Comparison of ENCODE assay signal across 16 cellular contexts in genomic region chr18:23583071-23583865, GRCh38. TPM values are rescaled to one million over a fixed set of nuclear protein-coding genes. Genes with fewer than 3 reads are reported as not detected.
DNase-seq lines count a peak whose midpoint lies in the region; ATAC-seq, FAIRE-seq and TF ChIP-seq lines count a peak whose summit lies in the region.
"Had no signal": no experiment of that assay in that cellular context is flagged by ENCODE, and none has a peak within 500 bp of the region (broad histone marks: within the 10 kb centered on the region; RNA-seq: fewer than 3 reads in every experiment).

No MANE protein-coding gene starts in this region.

- no peaks in the 10 kb centered on the region for H3K36me3 ChIP-seq in GM23338 (ENCODE audit: insufficient read depth)
- peaks cover 0 to under 1% of the 10 kb centered on the region in 2 experiments; a peak in 1 of 4 replicates for H3K36me3 ChIP-seq in GM12878 (ENCODE audit: control insufficient read depth in 2 of 2, insufficient read depth in 2 of 2, low read length in 1 of 2)
- H3K36me3 ChIP-seq in left lung = peaks cover 0 to 8% of the 10 kb centered on the region in 2 donors
- H3K36me3 ChIP-seq: ovary had no signal

- no peak for ATAC-seq in GM23338
- no peak for ATAC-seq in GM12878
- ATAC-seq in left lung = no peak
- no peak for ATAC-seq in stimulated activated effector memory CD8-positive, alpha-beta T cell treated with anti-CD3 and anti-CD28 coated beads, Interleukin-12 subunit alpha, Interleukin-12 subunit beta, amount 100 ng/mL, for 72 hours
- no peak for ATAC-seq in HG03139 (IDR thresholded peaks at IDR 0.05; ENCODE audit: unreplicated experiment)
- ATAC-seq: stimulated activated naive B cell treated with anti-CD40 and anti-IgM and Interleukin-4, amounts not matched to agents 10 μg/mL and 1 μg/mL and 100 μg/mL, for 72 hours had no signal

- peak overlapping the region; percentile 99; the same call in 1 of the 2 replicates for H3K4me2 ChIP-seq in GM23338
- peak overlapping the region; percentile 45 for H3K4me2 ChIP-seq in GM12878 (ENCODE audit: control insufficient read depth, insufficient read depth)

- TF ChIP-seq RAD21 in GM12878 (IDR thresholded peaks at IDR 0.05; ENCODE audit: insufficient read depth, low read depth, low read length) = no peak

- H3K27ac Mint-ChIP-seq in GM23338 = peak overlapping the region; percentile 8; the same call in 1 of the 2 replicates
- H3K27ac Mint-ChIP-seq in stimulated activated effector memory CD8-positive, alpha-beta T cell treated with anti-CD3 and anti-CD28 coated beads, Interleukin-12 subunit alpha, Interleukin-12 subunit beta, amount 100 ng/mL, for 72 hours = peak overlapping the region; percentile 49
- H3K27ac Mint-ChIP-seq: stimulated activated naive B cell treated with anti-CD40 and anti-IgM and Interleukin-4, amounts not matched to agents 10 μg/mL and 1 μg/mL and 100 μg/mL, for 72 hours had no signal

- no peaks in the 10 kb centered on the region; the same call in 2 of the 3 replicates for H3K9me3 Mint-ChIP-seq in GM23338
- H3K9me3 Mint-ChIP-seq in stimulated activated effector memory CD8-positive, alpha-beta T cell treated with anti-CD3 and anti-CD28 coated beads, Interleukin-12 subunit alpha, Interleukin-12 subunit beta, amount 100 ng/mL, for 72 hours = no peaks in the 10 kb centered on the region
- H3K9me3 Mint-ChIP-seq: stimulated activated naive B cell treated with anti-CD40 and anti-IgM and Interleukin-4, amounts not matched to agents 10 μg/mL and 1 μg/mL and 100 μg/mL, for 72 hours had no signal

- H3K27me3 ChIP-seq in GM23338 (ENCODE audit: insufficient read depth) = no peaks in the 10 kb centered on the region; the same call in 1 of the 2 replicates
- H3K27me3 ChIP-seq in GM12878 (replicated peaks in 1 of 2; ENCODE audit: control insufficient read depth in 2 of 2, insufficient read depth in 2 of 2, low read length in 1 of 2) = no peaks in the 10 kb centered on the region
- no peaks in the 10 kb centered on the region for H3K27me3 ChIP-seq in left lung
- H3K27me3 ChIP-seq: ovary had no signal

- no TSS peak for BruUV-seq in GM12878 (replicated peaks; lab: Mats Ljungman, UMichigan)

- peaks cover 9% of the 10 kb centered on the region for H3K27me3 Mint-ChIP-seq in GM23338 (ENCODE audit: insufficient read depth, low read depth, poor library complexity)
- H3K27me3 Mint-ChIP-seq: stimulated activated naive B cell treated with anti-CD40 and anti-IgM and Interleukin-4, amounts not matched to agents 10 μg/mL and 1 μg/mL and 100 μg/mL, for 72 hours had no signal

- H3K9me3 ChIP-seq in GM12878 (replicated peaks; ENCODE audit: control insufficient read depth, insufficient read depth, low read length) = no peaks in the 10 kb centered on the region
- no peaks in the 10 kb centered on the region for H3K9me3 ChIP-seq in left lung
- H3K9me3 ChIP-seq: ovary had no signal

- POLR2A ChIA-PET in GM12878 (lab: Charles Lee) = interaction anchor here (0.6 to 2.8 kb wide), 4 partner anchors 35 to 146 kb away, joined by 3 to 33 read pairs (median 6); a partner anchor contains a TSS

- H3K4me3 Mint-ChIP-seq in GM23338 = no peak overlapping the region
- peak overlapping the region; percentile 89 for H3K4me3 Mint-ChIP-seq in stimulated activated effector memory CD8-positive, alpha-beta T cell treated with anti-CD3 and anti-CD28 coated beads, Interleukin-12 subunit alpha, Interleukin-12 subunit beta, amount 100 ng/mL, for 72 hours
- H3K4me3 Mint-ChIP-seq: stimulated activated naive B cell treated with anti-CD40 and anti-IgM and Interleukin-4, amounts not matched to agents 10 μg/mL and 1 μg/mL and 100 μg/mL, for 72 hours had no signal

- H3K9me2 ChIP-seq in GM23338 (ENCODE audit: insufficient read depth) = no peaks in the 10 kb centered on the region

- in situ Hi-C loops in GM12878 (cut with MboI) = loop anchor here (5.0 kb wide), 1 partner anchor 66 kb away; no protein-coding TSS in a partner anchor

- RAD21 ChIA-PET in GM12878 (lab: Charles Lee; ENCODE audit: unreplicated experiment) = interaction anchor here (1.0 to 1.8 kb wide), 3 partner anchors 31 to 120 kb away, joined by 3 to 5 read pairs (median 4); no protein-coding TSS in a partner anchor

- TF ChIP-seq POLR2A in GM12878 (IDR thresholded peaks at IDR 0.05; ENCODE audit: low read depth, low read length) = no peak

- peaks cover 24% of the 10 kb centered on the region for H3K4me1 Mint-ChIP-seq in GM23338
- peaks cover 67% of the 10 kb centered on the region for H3K4me1 Mint-ChIP-seq in stimulated activated effector memory CD8-positive, alpha-beta T cell treated with anti-CD3 and anti-CD28 coated beads, Interleukin-12 subunit alpha, Interleukin-12 subunit beta, amount 100 ng/mL, for 72 hours

- DNase-seq in GM23338 (ENCODE audit: low spot score) = no peak
- no peak for DNase-seq in GM12878 (ENCODE audit: low read depth, low spot score)
- DNase-seq in left lung = no peak
- DNase-seq in stimulated activated effector memory CD8-positive, alpha-beta T cell treated with anti-CD3 and anti-CD28 coated beads, Interleukin-12 subunit alpha, Interleukin-12 subunit beta, amount 100 ng/mL, for 72 hours (ENCODE audit: low spot score in 2 of 2) = peak in 1 of 2 donors; percentile 43
- DNase-seq in NCI-H510A (lab: John Stamatoyannopoulos, UW) = no peak
- no peak for DNase-seq in islet precursor cell
- DNase-seq: activated CD4-positive, CD25-positive, alpha-beta regulatory T cell; activated gamma-delta T cell treated with Interleukin-2 at 50 U/mL for 16 hours; DMS 273 treated with DMSO at 0.1 percent for 48 hours; NCI-H1417; ovary; SIG-M5; stimulated activated naive B cell treated with anti-CD40 and anti-IgM and Interleukin-4, amounts not matched to agents 10 μg/mL and 1 μg/mL and 100 μg/mL, for 72 hours had no signal

- FAIRE-seq in GM12878 (lab: Jason Lieb, UNC) = no peak
- FAIRE-seq: GM19239, H54 had no signal

- intact Hi-C loops in GM12878 (cut with micrococcal nuclease; ENCODE audit: unreplicated experiment) = loop anchor here (5.0 kb wide), 1 partner anchor 41 kb away; no protein-coding TSS in a partner anchor
- intact Hi-C loops in left lung (cut with DNase I) = loop anchor here in 1 of 2 donors (5.0 kb wide), 1 partner anchor 66 kb away; no protein-coding TSS in a partner anchor

- H2AFZ ChIP-seq in GM23338 = no peak overlapping the region
- H2AFZ ChIP-seq in GM12878 (ENCODE audit: control insufficient read depth, low read depth, low read length) = no peak overlapping the region

- no peak overlapping the region; the same call in 1 of the 2 replicates for H3K9ac ChIP-seq in GM12878 (ENCODE audit: control insufficient read depth, insufficient read depth, low read length)

- peaks cover 77% of the 10 kb centered on the region for H3K79me2 ChIP-seq in GM23338 (replicated peaks; ENCODE audit: insufficient read depth)
- peaks cover 47% of the 10 kb centered on the region for H3K79me2 ChIP-seq in GM12878 (ENCODE audit: control insufficient read depth, insufficient read depth, low read length)

- peaks cover 23% of the 10 kb centered on the region for H4K20me1 ChIP-seq in GM23338 (replicated peaks; ENCODE audit: insufficient read depth)
- H4K20me1 ChIP-seq in GM12878 (ENCODE audit: control insufficient read depth, insufficient read depth) = no peaks in the 10 kb centered on the region

- H3K4me1 ChIP-seq in GM23338 (ENCODE audit: insufficient read depth) = peaks cover 23% of the 10 kb centered on the region; the same call in 1 of the 2 replicates
- H3K4me1 ChIP-seq in GM12878 (ENCODE audit: control insufficient read depth, insufficient read depth, low read length) = peaks cover 18% of the 10 kb centered on the region
- peaks cover 16 to 81% of the 10 kb centered on the region in 2 donors for H3K4me1 ChIP-seq in left lung

- H3K27ac ChIP-seq in GM23338 (ENCODE audit: low read depth) = no peak overlapping the region
- H3K27ac ChIP-seq in GM12878 (ENCODE audit: control insufficient read depth, insufficient read depth) = peak overlapping the region; percentile 34; the same call in 1 of the 2 replicates
- H3K27ac ChIP-seq in left lung = peak overlapping the region in 1 of 2 donors; percentile 99
- H3K27ac ChIP-seq: ovary had no signal

- H3K4me3 ChIP-seq in GM23338 (no peak overlapping the region), GM12878 (peak overlapping the region; percentile 16; the same call in 1 of the 2 replicates), left lung (peak overlapping the region; percentile 1 to 72)
- H3K4me3 ChIP-seq: ovary had no signal

- H3K36me3 Mint-ChIP-seq in GM23338 (ENCODE audit: low read depth) = peaks cover 8% of the 10 kb centered on the region; the same call in 2 of the 3 replicates
- H3K36me3 Mint-ChIP-seq in stimulated activated effector memory CD8-positive, alpha-beta T cell treated with anti-CD3 and anti-CD28 coated beads, Interleukin-12 subunit alpha, Interleukin-12 subunit beta, amount 100 ng/mL, for 72 hours = peaks cover 57% of the 10 kb centered on the region

- TF ChIP-seq EP300 in GM12878 (IDR thresholded peaks at IDR 0.05; ENCODE audit: borderline replicate concordance in 1 of 2, control insufficient read depth in 1 of 2, low read depth in 2 of 2, low read length in 2 of 2) = no peak

- WGBS in GM12878 (ENCODE audit: insufficient coverage, insufficient replicate concordance, low lambda C conversion rate, missing lambda C conversion rate) = 96% methylated on average over 5 of the region's 5 CpGs

- H3F3A ChIP-seq in GM23338 (replicated peaks; ENCODE audit: low read depth) = peaks cover 7% of the 10 kb centered on the region; the same call in 1 of the 2 replicates

- SMC1A ChIA-PET in GM12878 (lab: Charles Lee; ENCODE audit: uncharacterized antibody, unreplicated experiment) = interaction anchor here (1.3 to 3.2 kb wide), 6 partner anchors 10 to 228 kb away, joined by 3 to 28 read pairs (median 5); no protein-coding TSS in a partner anchor

- CTCF ChIA-PET in GM12878 (lab: Yijun Ruan, JAX) = interaction anchor here (1.3 to 4.2 kb wide), 8 partner anchors 14 to 228 kb away, joined by 3 to 27 read pairs (median 13); no protein-coding TSS in a partner anchor

- TF ChIP-seq CTCF in GM23338 (conservative IDR thresholded peaks at IDR 0.05; ENCODE audit: low read depth in 2 of 2) = no peak
- no peak for TF ChIP-seq CTCF in GM12878 (IDR thresholded peaks at IDR 0.05 in 2 of 3, conservative IDR thresholded peaks at IDR 0.05 in 1 of 3; ENCODE audit: control insufficient read depth in 2 of 3, extremely low read depth in 1 of 3, insufficient read depth in 1 of 3, low read depth in 3 of 3, low read length in 3 of 3)
- no peak for TF ChIP-seq CTCF in left lung (IDR thresholded peaks at IDR 0.05)

RNA-seq across cellular contexts. Expression of gene NPC1, which starts 3.0 kb away (rescaled TPM):
- total RNA-seq in GM23338 (2014; rRNA removed; shearing (Covaris generic)) = 41.7 and 45.1 TPM in 2 replicates
- polyA plus RNA-seq in GM23338 (2016; fragmentation: Nextera tagmentation; extraction: Ambion mirVana) = 18.3 and 18.4 TPM in 2 replicates
- total RNA-seq in GM12878 (2013; cell fraction: nucleolus; rRNA removed) = 177 TPM in 2 replicates
- 18.9 and 24.0 TPM in 2 replicates for total RNA-seq in GM12878 (2014; rRNA removed)
- total RNA-seq in GM12878 (2014; rRNA removed; fragmentation: Illumina TruSeq; extraction: Trizol) = 19.9 and 21.1 TPM in 2 replicates
- 22.9 and 25.5 TPM in 2 replicates for total RNA-seq in GM12878 (2021)
- polyA plus RNA-seq in GM12878 (2011; ENCODE audit: low read depth) = 8.6 TPM
- polyA plus RNA-seq in GM12878 (2011; rRNA removed) = 38.3 and 45.2 TPM in 2 replicates
- polyA plus RNA-seq in GM12878 (2011; cell fraction: cytosol; rRNA removed) = 52.8 and 53.1 TPM in 2 replicates
- 114 and 152 TPM in 2 replicates for polyA plus RNA-seq in GM12878 (2011; cell fraction: nucleus; rRNA removed)
- 12.9 and 20.2 TPM in 2 replicates for polyA plus RNA-seq in GM12878 (2012)
- 17.4 and 21.1 TPM in 2 replicates for polyA plus RNA-seq in GM12878 (2014; fragmentation: Illumina TruSeq; extraction: Trizol)
- polyA plus RNA-seq in GM12878 (2014; fragmentation: Nextera tagmentation; extraction: Ambion mirVana) = 10 to 100 TPM; 10.1 to 11.0 TPM
- 15.8 and 19.0 TPM in 2 replicates for polyA plus RNA-seq in GM12878 (2014; rRNA removed)
- 10 to 100 TPM; 20.6 to 24.4 TPM for polyA plus RNA-seq in GM12878 (2016; fragmentation: Nextera tagmentation; extraction: Ambion mirVana)
- polyA minus RNA-seq in GM12878 (2011; rRNA and poly(A)+ RNA removed) = 106 and 135 TPM in 2 replicates
- 26.2 and 31.5 TPM in 2 replicates for polyA minus RNA-seq in GM12878 (2011; cell fraction: cytosol; rRNA and poly(A)+ RNA removed)
- polyA minus RNA-seq in GM12878 (2011; cell fraction: nucleus; rRNA and poly(A)+ RNA removed) = 98.8 and 143 TPM in 2 replicates
- 100 to 1,000 TPM; 103 to 138 TPM for total RNA-seq in left lung
